Comparison of ENCODE assay signal across 8 cellular contexts in the genomic region with DNA sequence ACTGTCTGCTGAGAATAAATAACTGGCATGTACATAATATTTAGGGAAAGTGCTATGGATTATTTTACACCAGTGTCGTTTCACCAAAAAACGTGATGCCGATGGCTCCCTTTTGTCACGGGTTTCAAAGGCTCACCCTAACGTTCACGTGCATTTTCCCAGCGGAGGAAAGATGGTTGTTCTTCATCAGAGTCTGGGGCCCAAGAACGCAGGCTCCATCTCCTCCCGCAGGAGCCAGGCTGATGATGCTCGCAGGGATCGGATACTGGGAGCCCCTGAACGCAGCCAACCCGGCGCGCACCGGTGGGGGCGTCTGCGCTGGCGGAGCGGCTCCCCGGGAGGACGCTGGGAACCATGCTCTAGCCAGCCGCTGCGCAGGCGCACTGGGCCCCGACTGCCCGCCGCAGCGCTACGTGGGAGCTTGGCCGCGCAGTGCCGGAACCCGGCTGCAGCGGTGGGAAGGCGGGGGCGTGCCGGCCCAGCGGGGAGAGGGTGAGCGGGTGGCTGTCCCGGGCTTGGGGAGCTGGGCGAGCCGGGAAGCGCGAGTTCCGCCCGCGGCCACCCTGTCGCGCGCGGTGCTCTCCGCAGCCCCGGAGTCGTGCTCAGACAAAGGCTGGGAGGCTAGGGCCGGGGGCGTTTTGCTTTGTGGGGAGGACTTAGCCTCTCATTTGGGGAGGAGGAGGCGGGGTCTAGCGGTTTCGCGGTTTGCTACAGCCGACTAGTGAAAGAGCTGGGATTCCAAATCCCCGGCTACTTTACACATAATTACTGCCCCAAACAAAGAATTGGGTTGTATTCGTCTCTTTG. TPM values are rescaled to one million over a fixed set of nuclear protein-coding genes. Genes with fewer than 3 reads are reported as not detected.
DNase-seq lines count a peak whose midpoint lies in the region; ATAC-seq, FAIRE-seq and TF ChIP-seq lines count a peak whose summit lies in the region.

TSS of gene ZFP69B (plus strand) at position 793 of the 807 bp plus-strand sequence. CDS start 486 bp downstream, outside the sequence.

- H3K4me3 Mint-ChIP-seq in T-helper 1 cell treated with Interleukin-12 subunit alpha and Interleukin-12 subunit beta and Interleukin-4 antibody, amounts not matched to agents 30 μg/mL and 1 μg/mL, for 36 hours: peak within 1 kb of the TSS; percentile 87

- TF ChIP-seq CTCF in right atrium auricular region (IDR thresholded peaks at IDR 0.05) (peak in 1 of 2 donors; percentile 47), psoas muscle (IDR thresholded peaks at IDR 0.05) (no peak)

- 0 to 1% (median 1%) methylated on average over 51 to 64 of the region's 64 CpGs for WGBS in psoas muscle, 3 donors
- under 1% methylated on average over 64 of the region's 64 CpGs for WGBS in urinary bladder

- H3K9me3 ChIP-seq in right atrium auricular region: peaks cover 0 to under 1% of the 10 kb centered on the region in 2 donors
- peaks cover 6% of the 10 kb centered on the region for H3K9me3 ChIP-seq in psoas muscle

- ATAC-seq in HG02852 (IDR thresholded peaks at IDR 0.05; ENCODE audit: unreplicated experiment): peak; percentile 72
- ATAC-seq in psoas muscle: peak; percentile 98 to 100 (median 100)

- intact Hi-C loops in psoas muscle (cut with DNase I): no loop called here

- H3K27ac ChIP-seq in angular gyrus (ENCODE audit: low read depth, low read length) (peak within 1 kb of the TSS; percentile 87), right atrium auricular region (peak within 1 kb of the TSS; percentile 82), psoas muscle (peak within 1 kb of the TSS; percentile 62), urinary bladder (ENCODE audit: low read depth) (no peak within 1 kb of the TSS)

- peak; percentile 79 for TF ChIP-seq POLR2A in GM12891 (IDR thresholded peaks at IDR 0.05; ENCODE audit: low read depth, low read length)

- H3K27me3 ChIP-seq in right atrium auricular region (no peaks in the 10 kb centered on the region), psoas muscle (ENCODE audit: insufficient read depth in 3 of 3, low read length in 2 of 3) (no peaks in the 10 kb centered on the region)

- H3K36me3 Mint-ChIP-seq in T-helper 1 cell treated with Interleukin-12 subunit alpha and Interleukin-12 subunit beta and Interleukin-4 antibody, amounts not matched to agents 30 μg/mL and 1 μg/mL, for 36 hours (ENCODE audit: low read depth): peaks cover 52% of the 10 kb centered on the region

- H3K4me1 ChIP-seq in right atrium auricular region: peaks cover 0 to 9% of the 10 kb centered on the region in 2 donors
- no peaks in the 10 kb centered on the region for H3K4me1 ChIP-seq in psoas muscle
- no peaks in the 10 kb centered on the region for H3K4me1 ChIP-seq in urinary bladder (ENCODE audit: insufficient read depth)

- H3K9me3 Mint-ChIP-seq in T-helper 1 cell treated with Interleukin-12 subunit alpha and Interleukin-12 subunit beta and Interleukin-4 antibody, amounts not matched to agents 30 μg/mL and 1 μg/mL, for 36 hours: peaks cover 56% of the 10 kb centered on the region

- peak; percentile 93 for FAIRE-seq in GM12891 (lab: Jason Lieb, UNC)

- H3K4me3 ChIP-seq in right atrium auricular region: peak within 1 kb of the TSS; percentile 68 to 77
- H3K4me3 ChIP-seq in psoas muscle: peak within 1 kb of the TSS; percentile 81
- peak within 1 kb of the TSS; percentile 63 for H3K4me3 ChIP-seq in urinary bladder (ENCODE audit: low read depth, low read length)

- peak; percentile 93 for DNase-seq in GM12891 (ENCODE audit: insufficient read length, low spot score)
- peak; percentile 68 for DNase-seq in NCI-H146 treated with DMSO at 0.1 percent for 48 hours (lab: John Stamatoyannopoulos, UW; ENCODE audit: unreplicated experiment)
- peak; percentile 81 for DNase-seq in right atrium auricular region (ENCODE audit: low spot score)
- DNase-seq in psoas muscle: peak; percentile 94

- no peaks in the 10 kb centered on the region for H3K27me3 Mint-ChIP-seq in T-helper 1 cell treated with Interleukin-12 subunit alpha and Interleukin-12 subunit beta and Interleukin-4 antibody, amounts not matched to agents 30 μg/mL and 1 μg/mL, for 36 hours (ENCODE audit: low read depth)

- no peaks in the 10 kb centered on the region for H3K36me3 ChIP-seq in right atrium auricular region
- no peaks in the 10 kb centered on the region for H3K36me3 ChIP-seq in psoas muscle (ENCODE audit: insufficient read depth in 1 of 2, low read depth in 1 of 2)
- no peaks in the 10 kb centered on the region for H3K36me3 ChIP-seq in urinary bladder (ENCODE audit: insufficient read depth)

- H3K4me1 Mint-ChIP-seq in T-helper 1 cell treated with Interleukin-12 subunit alpha and Interleukin-12 subunit beta and Interleukin-4 antibody, amounts not matched to agents 30 μg/mL and 1 μg/mL, for 36 hours (ENCODE audit: low read depth): peaks cover 26% of the 10 kb centered on the region

- H3K27ac Mint-ChIP-seq in T-helper 1 cell treated with Interleukin-12 subunit alpha and Interleukin-12 subunit beta and Interleukin-4 antibody, amounts not matched to agents 30 μg/mL and 1 μg/mL, for 36 hours: peak within 1 kb of the TSS; percentile 94

TF ChIP-seq in GM12891, 5 proteins besides CTCF, POLR2A, EP300 and RAD21:
- peak; percentile 63; the same call in 1 of the 2 replicates for TF ChIP-seq POLR2AphosphoS5 (IDR thresholded peaks at IDR 0.05; ENCODE audit: low read depth, low read length)
- TF ChIP-seq POU2F2 (IDR thresholded peaks at IDR 0.05; ENCODE audit: low read depth, low read length): no peak
- TF ChIP-seq TAF1 (IDR thresholded peaks at IDR 0.05; ENCODE audit: low read depth, low read length): peak; percentile 8; the same call in 1 of the 2 replicates
- TF ChIP-seq SPI1 (IDR thresholded peaks at IDR 0.05; ENCODE audit: low read depth, low read length): peak; percentile 20; the same call in 1 of the 2 replicates
- TF ChIP-seq PAX5 (IDR thresholded peaks at IDR 0.05; ENCODE audit: insufficient read depth, low read length, severe bottlenecking): no peak
TF ChIP-seq in GM12891: peak in this region for 3.

RNA-seq across cellular contexts. Expression of gene ZFP69B, which starts in this region (rescaled TPM):
- polyA plus RNA-seq in GM12891 (2012; ENCODE audit: low read depth, missing spikeins): 1.4 TPM
- total RNA-seq in right atrium auricular region: under 1 TPM; 0.52 to 0.59 TPM
- total RNA-seq in psoas muscle: under 1 TPM; 0.32 to 0.86 (median 0.49) TPM
- 1 to 10 TPM in 2 of 3 donors, under 1 TPM in 1; 0.25 to 1.4 (median 1.1) TPM for polyA plus RNA-seq in psoas muscle
- 6.6 TPM for total RNA-seq in urinary bladder
- polyA plus RNA-seq in urinary bladder: 0.89 TPM

Comparison
In these comparisons a context has a peak if more than half of its experiments do, and no peak if none do; other contexts are left out.
1. Peak in DNase-seq, H3K4me3 ChIP-seq and H3K27ac ChIP-seq in right atrium auricular region; RNA of the gene not detected or under 1 TPM.